9 cellular contexts compared by ENCODE assay signal in the genomic region with DNA sequence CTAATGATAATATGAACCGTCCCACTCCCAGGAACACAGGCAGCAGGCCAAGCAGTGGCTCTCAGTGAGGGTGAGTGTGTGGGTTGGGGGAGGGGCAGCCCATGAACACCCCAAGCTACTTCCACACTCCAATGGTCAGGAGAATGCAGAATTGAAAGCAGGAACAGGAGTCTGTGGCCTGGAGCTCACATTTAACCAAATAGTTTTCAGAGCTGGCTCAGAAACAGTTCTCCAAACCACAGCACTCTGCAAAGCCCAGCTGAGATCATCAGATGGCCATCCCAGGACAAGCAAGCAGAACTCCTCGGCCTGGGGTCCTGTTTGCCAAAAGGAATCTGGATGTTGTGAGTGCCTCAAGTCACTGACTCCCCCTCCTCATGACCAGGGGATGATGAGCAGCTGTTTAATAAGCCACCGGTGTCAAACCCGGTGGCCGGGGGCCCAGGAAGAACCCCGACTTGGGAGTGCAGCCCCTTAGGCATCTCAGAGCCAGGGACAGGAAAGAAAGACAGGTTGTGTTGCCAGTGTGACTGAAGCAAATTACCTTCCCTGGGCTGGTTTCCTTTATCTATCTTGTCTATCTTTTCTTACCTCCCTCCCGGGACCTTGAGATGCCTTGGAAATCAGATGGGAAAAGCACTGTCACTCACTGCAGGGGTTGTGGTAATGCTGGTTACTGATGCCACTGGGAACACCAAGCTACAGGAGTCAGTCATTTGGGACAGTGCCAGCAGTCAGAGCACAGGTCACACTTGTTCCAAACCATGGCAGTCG. TPM values are rescaled to one million over a fixed set of nuclear protein-coding genes. Genes with fewer than 3 reads are reported as not detected.
DNase-seq lines count a peak whose midpoint lies in the region; ATAC-seq lines count a peak whose summit lies in the region.
"Had no signal": no experiment of that assay in that cellular context is flagged by ENCODE, and none has a peak within 500 bp of the region (broad histone marks: within the 10 kb centered on the region; RNA-seq: fewer than 3 reads in every experiment).

No MANE protein-coding gene starts in this region.

- POLR2A ChIA-PET in activated naive CD8-positive, alpha-beta T cell treated with anti-CD3 and anti-CD28 coated beads, Interleukin-2, amount 10 ng/mL, durations not matched to agents 7 days and 5 days (lab: Charles Lee) = no interaction called here

- no peak for DNase-seq in activated naive CD8-positive, alpha-beta T cell treated with anti-CD3 and anti-CD28 coated beads, Interleukin-2, amount 10 ng/mL, durations not matched to agents 7 days and 5 days
- no peak for DNase-seq in activated naive CD8-positive, alpha-beta T cell treated with anti-CD3 and anti-CD28 coated beads for 36 hours
- DNase-seq in adipocyte (ENCODE audit: low read depth) = peak; percentile 56
- DNase-seq in kidney tubule cell (ENCODE audit: low spot score) = peak; percentile 98
- no peak for DNase-seq in activated CD8-positive, alpha-beta memory T cell treated with anti-CD3 and anti-CD28 coated beads, Interleukin-2, amount 10 ng/mL, durations not matched to agents 7 days and 5 days
- no peak for DNase-seq in activated gamma-delta T cell (lab: John Stamatoyannopoulos, UW)

- H3K4me3 Mint-ChIP-seq in activated naive CD8-positive, alpha-beta T cell treated with anti-CD3 and anti-CD28 coated beads, Interleukin-2, amount 10 ng/mL, durations not matched to agents 7 days and 5 days = no peak overlapping the region
- H3K4me3 Mint-ChIP-seq in activated naive CD8-positive, alpha-beta T cell treated with anti-CD3 and anti-CD28 coated beads for 36 hours = no peak overlapping the region
- H3K4me3 Mint-ChIP-seq in activated CD8-positive, alpha-beta memory T cell treated with anti-CD3 and anti-CD28 coated beads, Interleukin-2, amount 10 ng/mL, durations not matched to agents 7 days and 5 days = no peak overlapping the region
- H3K4me3 Mint-ChIP-seq: activated naive CD4-positive, alpha-beta T cell treated with anti-CD3 and anti-CD28 coated beads, Interleukin-2, amount 50 U/mL, for 24 hours had no signal

- H3K27me3 ChIP-seq in adipocyte (replicated peaks; ENCODE audit: control insufficient read depth, insufficient read depth, low read length) = no peaks in the 10 kb centered on the region

- peaks cover 10% of the 10 kb centered on the region for H3K4me1 Mint-ChIP-seq in activated naive CD8-positive, alpha-beta T cell treated with anti-CD3 and anti-CD28 coated beads, Interleukin-2, amount 10 ng/mL, durations not matched to agents 7 days and 5 days
- H3K4me1 Mint-ChIP-seq in activated naive CD8-positive, alpha-beta T cell treated with anti-CD3 and anti-CD28 coated beads for 36 hours = peaks cover 12% of the 10 kb centered on the region
- peaks cover 13% of the 10 kb centered on the region for H3K4me1 Mint-ChIP-seq in activated CD8-positive, alpha-beta memory T cell treated with anti-CD3 and anti-CD28 coated beads, Interleukin-2, amount 10 ng/mL, durations not matched to agents 7 days and 5 days

- H3K4me1 ChIP-seq in adipocyte (ENCODE audit: control insufficient read depth, insufficient read depth, low read length) = peaks cover 23% of the 10 kb centered on the region

- peak overlapping the region; percentile 51 for H3K27ac Mint-ChIP-seq in activated naive CD8-positive, alpha-beta T cell treated with anti-CD3 and anti-CD28 coated beads, Interleukin-2, amount 10 ng/mL, durations not matched to agents 7 days and 5 days
- H3K27ac Mint-ChIP-seq in activated naive CD8-positive, alpha-beta T cell treated with anti-CD3 and anti-CD28 coated beads for 36 hours = no peak overlapping the region
- no peak overlapping the region for H3K27ac Mint-ChIP-seq in activated CD8-positive, alpha-beta memory T cell treated with anti-CD3 and anti-CD28 coated beads, Interleukin-2, amount 10 ng/mL, durations not matched to agents 7 days and 5 days
- H3K27ac Mint-ChIP-seq: activated naive CD4-positive, alpha-beta T cell treated with anti-CD3 and anti-CD28 coated beads, Interleukin-2, amount 50 U/mL, for 24 hours had no signal

- no peaks in the 10 kb centered on the region for H3K36me3 ChIP-seq in adipocyte (ENCODE audit: control insufficient read depth, insufficient read depth, low read length, severe bottlenecking)

- CTCF ChIA-PET in activated CD8-positive, alpha-beta memory T cell treated with anti-CD3 and anti-CD28 coated beads, Interleukin-2, amount 10 ng/mL, durations not matched to agents 7 days and 5 days (lab: Charles Lee) = interaction anchor here (1.5 kb wide), 1 partner anchor 11 kb away, joined by 4 read pairs; no protein-coding TSS in a partner anchor

- H3K9ac ChIP-seq in adipocyte (ENCODE audit: low read length) = no peak overlapping the region

- ATAC-seq in activated naive CD8-positive, alpha-beta T cell treated with anti-CD3 and anti-CD28 coated beads, Interleukin-2, amount 10 ng/mL, durations not matched to agents 7 days and 5 days (ENCODE audit: low read depth) = no peak
- ATAC-seq in HG03457 (IDR thresholded peaks at IDR 0.05; ENCODE audit: unreplicated experiment) (peak; percentile 54), HG03196 (IDR thresholded peaks at IDR 0.05; ENCODE audit: unreplicated experiment) (no peak)
- no peak for ATAC-seq in activated CD8-positive, alpha-beta memory T cell treated with anti-CD3 and anti-CD28 coated beads, Interleukin-2, amount 10 ng/mL, durations not matched to agents 7 days and 5 days

- H3K9me3 ChIP-seq in adipocyte (ENCODE audit: control insufficient read depth, low read length) = no peaks in the 10 kb centered on the region

- no peak overlapping the region for H3K4me3 ChIP-seq in adipocyte (ENCODE audit: low read length)

- no peaks in the 10 kb centered on the region for H3K9me3 Mint-ChIP-seq in activated naive CD8-positive, alpha-beta T cell treated with anti-CD3 and anti-CD28 coated beads, Interleukin-2, amount 10 ng/mL, durations not matched to agents 7 days and 5 days
- no peaks in the 10 kb centered on the region for H3K9me3 Mint-ChIP-seq in activated naive CD8-positive, alpha-beta T cell treated with anti-CD3 and anti-CD28 coated beads for 36 hours
- no peaks in the 10 kb centered on the region for H3K9me3 Mint-ChIP-seq in activated CD8-positive, alpha-beta memory T cell treated with anti-CD3 and anti-CD28 coated beads, Interleukin-2, amount 10 ng/mL, durations not matched to agents 7 days and 5 days (ENCODE audit: low read depth)
- H3K9me3 Mint-ChIP-seq: activated naive CD4-positive, alpha-beta T cell treated with anti-CD3 and anti-CD28 coated beads, Interleukin-2, amount 50 U/mL, for 24 hours had no signal

- H3K27me3 Mint-ChIP-seq in activated naive CD8-positive, alpha-beta T cell treated with anti-CD3 and anti-CD28 coated beads, Interleukin-2, amount 10 ng/mL, durations not matched to agents 7 days and 5 days = no peaks in the 10 kb centered on the region
- H3K27me3 Mint-ChIP-seq in activated naive CD8-positive, alpha-beta T cell treated with anti-CD3 and anti-CD28 coated beads for 36 hours = no peaks in the 10 kb centered on the region
- H3K27me3 Mint-ChIP-seq in activated CD8-positive, alpha-beta memory T cell treated with anti-CD3 and anti-CD28 coated beads, Interleukin-2, amount 10 ng/mL, durations not matched to agents 7 days and 5 days = no peaks in the 10 kb centered on the region
- H3K27me3 Mint-ChIP-seq: activated naive CD4-positive, alpha-beta T cell treated with anti-CD3 and anti-CD28 coated beads, Interleukin-2, amount 50 U/mL, for 24 hours had no signal

- peaks cover 2% of the 10 kb centered on the region for H3K36me3 Mint-ChIP-seq in activated naive CD8-positive, alpha-beta T cell treated with anti-CD3 and anti-CD28 coated beads, Interleukin-2, amount 10 ng/mL, durations not matched to agents 7 days and 5 days
- H3K36me3 Mint-ChIP-seq in activated naive CD8-positive, alpha-beta T cell treated with anti-CD3 and anti-CD28 coated beads for 36 hours = no peaks in the 10 kb centered on the region
- no peaks in the 10 kb centered on the region for H3K36me3 Mint-ChIP-seq in activated CD8-positive, alpha-beta memory T cell treated with anti-CD3 and anti-CD28 coated beads, Interleukin-2, amount 10 ng/mL, durations not matched to agents 7 days and 5 days
- H3K36me3 Mint-ChIP-seq: activated naive CD4-positive, alpha-beta T cell treated with anti-CD3 and anti-CD28 coated beads, Interleukin-2, amount 50 U/mL, for 24 hours had no signal

RNA-seq across cellular contexts. Expression of gene DEGS1, which starts 20.4 kb away (rescaled TPM):
- total RNA-seq in activated naive CD8-positive, alpha-beta T cell treated with anti-CD3 and anti-CD28 coated beads, Interleukin-2, amount 10 ng/mL, durations not matched to agents 7 days and 5 days = 10 to 100 TPM; 63.8 to 65.8 TPM
- total RNA-seq in activated naive CD8-positive, alpha-beta T cell treated with anti-CD3 and anti-CD28 coated beads for 36 hours = 10 to 100 TPM; 40.9 to 41.3 TPM
- 10 to 100 TPM; 49.0 to 65.9 TPM for total RNA-seq in activated CD8-positive, alpha-beta memory T cell treated with anti-CD3 and anti-CD28 coated beads, Interleukin-2, amount 10 ng/mL, durations not matched to agents 7 days and 5 days

Comparison
In these comparisons a context has a peak if more than half of its experiments do, and no peak if none do; other contexts are left out.
1. DNase-seq: peak in adipocyte (single experiment) and kidney tubule cell (single experiment); none in activated naive CD8-positive, alpha-beta T cell treated with anti-CD3 and anti-CD28 coated beads, Interleukin-2, amount 10 ng/mL, durations not matched to agents 7 days and 5 days (single experiment), activated naive CD8-positive, alpha-beta T cell treated with anti-CD3 and anti-CD28 coated beads for 36 hours (single experiment), activated CD8-positive, alpha-beta memory T cell treated with anti-CD3 and anti-CD28 coated beads, Interleukin-2, amount 10 ng/mL, durations not matched to agents 7 days and 5 days (single experiment) and activated gamma-delta T cell (single experiment).